Comparison of ENCODE assay signal across 19 cellular contexts in genomic region chr10:84452006-84452405, GRCh38.
DNase-seq lines count a peak whose midpoint lies in the region; ATAC-seq and TF ChIP-seq lines count a peak whose summit lies in the region.
"Had no signal": no experiment of that assay in that cellular context is flagged by ENCODE, and none has a peak within 500 bp of the region (broad histone marks: within the 10 kb centered on the region; RNA-seq: fewer than 3 reads in every experiment).

No MANE protein-coding gene starts in this region.

- TF ChIP-seq CTCF in progenitor cell of endocrine pancreas (IDR thresholded peaks at IDR 0.05; ENCODE audit: unreplicated experiment), result no peak

- ATAC-seq in HG02981 (IDR thresholded peaks at IDR 0.05; ENCODE audit: unreplicated experiment), result no peak
- ATAC-seq: left ventricle myocardium superior had no signal

- H3K4me3 Mint-ChIP-seq in progenitor cell of endocrine pancreas (ENCODE audit: low read depth), result no peak overlapping the region
- H3K4me3 Mint-ChIP-seq: activated naive CD8-positive, alpha-beta T cell; CD4-positive, alpha-beta memory T cell; nephron had no signal

- no peaks in the 10 kb centered on the region for H3K27me3 Mint-ChIP-seq in progenitor cell of endocrine pancreas
- H3K27me3 Mint-ChIP-seq: activated naive CD8-positive, alpha-beta T cell; CD4-positive, alpha-beta memory T cell had no signal

- H3K4me1 Mint-ChIP-seq in progenitor cell of endocrine pancreas (ENCODE audit: low read depth), result peaks cover 11% of the 10 kb centered on the region
- H3K4me1 Mint-ChIP-seq: nephron had no signal

- peak overlapping the region; percentile 35 for H3K27ac Mint-ChIP-seq in progenitor cell of endocrine pancreas
- H3K27ac Mint-ChIP-seq: activated naive CD8-positive, alpha-beta T cell; nephron had no signal

- H3K36me3 Mint-ChIP-seq in progenitor cell of endocrine pancreas (ENCODE audit: insufficient read depth), result peaks cover 19% of the 10 kb centered on the region

- H3K9me3 Mint-ChIP-seq in progenitor cell of endocrine pancreas (ENCODE audit: low read depth), result peaks cover 4% of the 10 kb centered on the region
- H3K9me3 Mint-ChIP-seq: CD4-positive, alpha-beta memory T cell; nephron had no signal

- peak; percentile 0 for DNase-seq in NCI-H2227 (lab: John Stamatoyannopoulos, UW; ENCODE audit: unreplicated experiment)
- no peak for DNase-seq in NCI-H2227 treated with DMSO at 0.1 percent for 48 hours (lab: John Stamatoyannopoulos, UW)
- peak; percentile 57 for DNase-seq in RKO (ENCODE audit: low spot score)
- DNase-seq in fibroblast of peridontal ligament (ENCODE audit: extremely low read depth), result peak; percentile 20
- DNase-seq in progenitor cell of endocrine pancreas (ENCODE audit: low spot score, unreplicated experiment), result no peak
- no peak for DNase-seq in cortex of kidney (lab: John Stamatoyannopoulos, UW)
- DNase-seq in NCI-H2029 treated with DMSO at 0.1 percent for 48 hours (lab: John Stamatoyannopoulos, UW), result no peak
- DNase-seq: activated CD4-positive, alpha-beta T cell treated with anti-CD3 and anti-CD28 coated beads for 48 hours; CD4-positive, alpha-beta memory T cell; esophagus squamous epithelium; GDM1; Kasumi-1; left ventricle myocardium superior; NCI-H1694; SHP77; testis had no signal

Comparison
In these comparisons a context has a peak if more than half of its experiments do, and no peak if none do; other contexts are left out.
1. DNase-seq: peak in NCI-H2227 (single experiment), RKO (single experiment) and fibroblast of peridontal ligament (single experiment); none in NCI-H2227 treated with DMSO at 0.1 percent for 48 hours (single experiment), progenitor cell of endocrine pancreas (single experiment), cortex of kidney (single experiment) and NCI-H2029 treated with DMSO at 0.1 percent for 48 hours (single experiment).